ENCODE assay signal across 1 cellular context in the genomic region with DNA sequence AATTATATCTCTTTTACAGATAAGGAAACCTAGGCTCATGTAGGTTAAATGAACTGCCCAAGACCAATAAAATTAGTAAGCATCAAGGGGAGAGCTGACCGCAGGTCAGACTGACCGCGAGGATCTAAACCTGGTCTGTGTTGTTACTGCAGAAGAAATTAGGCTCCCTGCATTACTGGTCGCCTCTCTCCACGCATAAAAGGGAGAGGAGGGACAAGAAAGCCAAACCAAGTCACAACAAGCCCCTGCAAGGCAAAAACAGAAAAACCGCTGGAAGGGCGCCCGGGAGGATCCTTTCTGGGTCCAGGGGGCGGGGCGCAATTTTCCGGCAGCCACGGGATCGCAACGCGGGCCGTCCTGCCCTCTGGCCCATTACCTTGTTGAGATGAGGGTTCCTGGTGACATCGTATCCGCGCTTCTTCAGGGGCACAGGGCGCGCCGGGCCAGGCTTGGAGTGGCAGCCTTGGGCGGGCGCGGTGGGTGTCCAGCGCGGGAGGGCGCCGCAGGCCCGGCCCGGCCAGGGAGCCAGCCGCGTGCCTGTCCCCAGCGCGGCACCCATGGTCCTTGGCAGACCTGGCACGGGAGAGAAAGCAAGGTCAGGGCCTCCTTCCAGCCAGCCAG.
TF ChIP-seq lines count a peak whose summit lies in the region.

No MANE protein-coding gene starts in this region.

TF ChIP-seq in HepG2, 621 proteins besides CTCF, POLR2A, EP300 and RAD21 (continued from another document):
- TF ChIP-seq, protein P1, sequence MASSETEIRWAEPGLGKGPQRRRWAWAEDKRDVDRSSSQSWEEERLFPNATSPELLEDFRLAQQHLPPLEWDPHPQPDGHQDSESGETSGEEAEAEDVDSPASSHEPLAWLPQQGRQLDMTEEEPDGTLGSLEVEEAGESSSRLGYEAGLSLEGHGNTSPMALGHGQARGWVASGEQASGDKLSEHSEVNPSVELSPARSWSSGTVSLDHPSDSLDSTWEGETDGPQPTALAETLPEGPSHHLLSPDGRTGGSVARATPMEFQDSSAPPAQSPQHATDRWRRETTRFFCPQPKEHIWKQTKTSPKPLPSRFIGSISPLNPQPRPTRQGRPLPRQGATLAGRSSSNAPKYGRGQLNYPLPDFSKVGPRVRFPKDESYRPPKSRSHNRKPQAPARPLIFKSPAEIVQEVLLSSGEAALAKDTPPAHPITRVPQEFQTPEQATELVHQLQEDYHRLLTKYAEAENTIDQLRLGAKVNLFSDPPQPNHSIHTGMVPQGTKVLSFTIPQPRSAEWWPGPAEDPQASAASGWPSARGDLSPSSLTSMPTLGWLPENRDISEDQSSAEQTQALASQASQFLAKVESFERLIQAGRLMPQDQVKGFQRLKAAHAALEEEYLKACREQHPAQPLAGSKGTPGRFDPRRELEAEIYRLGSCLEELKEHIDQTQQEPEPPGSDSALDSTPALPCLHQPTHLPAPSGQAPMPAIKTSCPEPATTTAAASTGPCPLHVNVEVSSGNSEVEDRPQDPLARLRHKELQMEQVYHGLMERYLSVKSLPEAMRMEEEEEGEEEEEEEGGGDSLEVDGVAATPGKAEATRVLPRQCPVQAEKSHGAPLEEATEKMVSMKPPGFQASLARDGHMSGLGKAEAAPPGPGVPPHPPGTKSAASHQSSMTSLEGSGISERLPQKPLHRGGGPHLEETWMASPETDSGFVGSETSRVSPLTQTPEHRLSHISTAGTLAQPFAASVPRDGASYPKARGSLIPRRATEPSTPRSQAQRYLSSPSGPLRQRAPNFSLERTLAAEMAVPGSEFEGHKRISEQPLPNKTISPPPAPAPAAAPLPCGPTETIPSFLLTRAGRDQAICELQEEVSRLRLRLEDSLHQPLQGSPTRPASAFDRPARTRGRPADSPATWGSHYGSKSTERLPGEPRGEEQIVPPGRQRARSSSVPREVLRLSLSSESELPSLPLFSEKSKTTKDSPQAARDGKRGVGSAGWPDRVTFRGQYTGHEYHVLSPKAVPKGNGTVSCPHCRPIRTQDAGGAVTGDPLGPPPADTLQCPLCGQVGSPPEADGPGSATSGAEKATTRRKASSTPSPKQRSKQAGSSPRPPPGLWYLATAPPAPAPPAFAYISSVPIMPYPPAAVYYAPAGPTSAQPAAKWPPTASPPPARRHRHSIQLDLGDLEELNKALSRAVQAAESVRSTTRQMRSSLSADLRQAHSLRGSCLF (CRISPR knock-in tag; IDR thresholded peaks at IDR 0.05; ENCODE audit: borderline replicate concordance): no peak
- no peak for TF ChIP-seq ZFP37 (CRISPR knock-in tag; IDR thresholded peaks at IDR 0.05; ENCODE audit: borderline replicate concordance)
- TF ChIP-seq, protein P2, sequence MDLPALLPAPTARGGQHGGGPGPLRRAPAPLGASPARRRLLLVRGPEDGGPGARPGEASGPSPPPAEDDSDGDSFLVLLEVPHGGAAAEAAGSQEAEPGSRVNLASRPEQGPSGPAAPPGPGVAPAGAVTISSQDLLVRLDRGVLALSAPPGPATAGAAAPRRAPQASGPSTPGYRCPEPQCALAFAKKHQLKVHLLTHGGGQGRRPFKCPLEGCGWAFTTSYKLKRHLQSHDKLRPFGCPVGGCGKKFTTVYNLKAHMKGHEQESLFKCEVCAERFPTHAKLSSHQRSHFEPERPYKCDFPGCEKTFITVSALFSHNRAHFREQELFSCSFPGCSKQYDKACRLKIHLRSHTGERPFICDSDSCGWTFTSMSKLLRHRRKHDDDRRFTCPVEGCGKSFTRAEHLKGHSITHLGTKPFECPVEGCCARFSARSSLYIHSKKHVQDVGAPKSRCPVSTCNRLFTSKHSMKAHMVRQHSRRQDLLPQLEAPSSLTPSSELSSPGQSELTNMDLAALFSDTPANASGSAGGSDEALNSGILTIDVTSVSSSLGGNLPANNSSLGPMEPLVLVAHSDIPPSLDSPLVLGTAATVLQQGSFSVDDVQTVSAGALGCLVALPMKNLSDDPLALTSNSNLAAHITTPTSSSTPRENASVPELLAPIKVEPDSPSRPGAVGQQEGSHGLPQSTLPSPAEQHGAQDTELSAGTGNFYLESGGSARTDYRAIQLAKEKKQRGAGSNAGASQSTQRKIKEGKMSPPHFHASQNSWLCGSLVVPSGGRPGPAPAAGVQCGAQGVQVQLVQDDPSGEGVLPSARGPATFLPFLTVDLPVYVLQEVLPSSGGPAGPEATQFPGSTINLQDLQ (CRISPR knock-in tag; IDR thresholded peaks at IDR 0.05): no peak
- no peak for TF ChIP-seq IRF2 (CRISPR knock-in tag; IDR thresholded peaks at IDR 0.05)
- TF ChIP-seq, protein P3, sequence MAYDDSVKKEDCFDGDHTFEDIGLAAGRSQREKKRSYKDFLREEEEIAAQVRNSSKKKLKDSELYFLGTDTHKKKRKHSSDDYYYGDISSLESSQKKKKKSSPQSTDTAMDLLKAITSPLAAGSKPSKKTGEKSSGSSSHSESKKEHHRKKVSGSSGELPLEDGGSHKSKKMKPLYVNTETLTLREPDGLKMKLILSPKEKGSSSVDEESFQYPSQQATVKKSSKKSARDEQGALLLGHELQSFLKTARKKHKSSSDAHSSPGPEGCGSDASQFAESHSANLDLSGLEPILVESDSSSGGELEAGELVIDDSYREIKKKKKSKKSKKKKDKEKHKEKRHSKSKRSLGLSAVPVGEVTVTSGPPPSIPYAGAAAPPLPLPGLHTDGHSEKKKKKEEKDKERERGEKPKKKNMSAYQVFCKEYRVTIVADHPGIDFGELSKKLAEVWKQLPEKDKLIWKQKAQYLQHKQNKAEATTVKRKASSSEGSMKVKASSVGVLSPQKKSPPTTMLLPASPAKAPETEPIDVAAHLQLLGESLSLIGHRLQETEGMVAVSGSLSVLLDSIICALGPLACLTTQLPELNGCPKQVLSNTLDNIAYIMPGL (CRISPR knock-in tag; IDR thresholded peaks at IDR 0.05; ENCODE audit: borderline replicate concordance in 1 of 2, low read depth in 1 of 2): no peak
- TF ChIP-seq, protein P4, sequence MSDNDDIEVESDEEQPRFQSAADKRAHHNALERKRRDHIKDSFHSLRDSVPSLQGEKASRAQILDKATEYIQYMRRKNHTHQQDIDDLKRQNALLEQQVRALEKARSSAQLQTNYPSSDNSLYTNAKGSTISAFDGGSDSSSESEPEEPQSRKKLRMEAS (IDR thresholded peaks at IDR 0.05): 0 out of 2 replicates have a peak, but pooled peaks have one; percentile 10
- TF ChIP-seq CBFB (CRISPR knock-in tag; IDR thresholded peaks at IDR 0.05): no peak
- TF ChIP-seq HIVEP1 (CRISPR knock-in tag; IDR thresholded peaks at IDR 0.05): peak; percentile 8; the same call in 1 of the 2 replicates
- no peak for TF ChIP-seq CHCHD3 (CRISPR knock-in tag; IDR thresholded peaks at IDR 0.05)
- no peak for TF ChIP-seq REPIN1 (CRISPR knock-in tag; IDR thresholded peaks at IDR 0.05; ENCODE audit: borderline replicate concordance, low read depth)
- TF ChIP-seq ZNF484 (CRISPR knock-in tag; IDR thresholded peaks at IDR 0.05; ENCODE audit: borderline replicate concordance, low read depth): no peak
- no peak for TF ChIP-seq ZNF878 (CRISPR knock-in tag; IDR thresholded peaks at IDR 0.05)
- TF ChIP-seq ZNF678 (CRISPR knock-in tag; IDR thresholded peaks at IDR 0.05): no peak
